1 cellular context compared by ENCODE assay signal in the genomic region with DNA sequence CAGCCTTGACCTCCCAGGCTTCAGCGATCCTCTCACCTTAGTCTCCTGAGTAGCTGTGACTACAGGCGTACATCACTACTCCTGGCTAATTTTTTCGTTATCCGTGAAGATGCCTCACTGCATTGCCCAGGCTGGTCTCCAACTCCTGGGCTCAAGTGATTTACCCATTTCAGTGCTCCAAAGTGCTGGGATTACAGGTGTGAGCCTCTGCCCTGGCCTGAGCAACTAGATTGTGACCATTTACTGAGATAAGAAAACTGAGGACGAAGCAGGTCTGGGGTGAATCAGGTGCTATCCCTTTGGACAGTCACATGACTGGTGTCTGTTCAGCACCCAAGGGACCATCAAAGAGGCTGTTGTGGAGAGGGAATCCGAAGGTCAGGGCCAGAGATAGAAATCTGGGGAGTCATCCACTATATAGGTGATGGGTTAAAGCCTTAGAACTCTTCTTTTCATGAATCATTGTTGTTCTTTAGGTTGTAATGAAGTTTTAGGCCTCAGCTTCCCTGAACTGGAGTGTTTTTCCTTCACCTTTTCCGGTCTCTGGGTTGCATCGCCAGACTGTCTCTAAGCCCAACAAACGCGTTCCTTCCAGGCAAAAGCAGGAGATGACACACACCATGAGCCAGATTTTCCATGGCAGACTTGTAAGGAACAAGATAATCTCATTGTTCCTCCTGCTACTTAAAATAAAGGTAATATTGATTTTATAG.
TF ChIP-seq lines count a peak whose summit lies in the region.

No MANE protein-coding gene starts in this region.

TF ChIP-seq in SK-N-SH, 30 proteins besides CTCF, POLR2A, EP300 and RAD21:
- TF ChIP-seq ELF1 (IDR thresholded peaks at IDR 0.05), result no peak
- no peak for TF ChIP-seq RFX5 (IDR thresholded peaks at IDR 0.05; ENCODE audit: low read length)
- no peak for TF ChIP-seq TEAD4 (IDR thresholded peaks at IDR 0.05; ENCODE audit: borderline replicate concordance, insufficient read depth)
- no peak for TF ChIP-seq EZH2phosphoT487 (IDR thresholded peaks at IDR 0.05; ENCODE audit: borderline replicate concordance, low read depth)
- TF ChIP-seq, protein P1, sequence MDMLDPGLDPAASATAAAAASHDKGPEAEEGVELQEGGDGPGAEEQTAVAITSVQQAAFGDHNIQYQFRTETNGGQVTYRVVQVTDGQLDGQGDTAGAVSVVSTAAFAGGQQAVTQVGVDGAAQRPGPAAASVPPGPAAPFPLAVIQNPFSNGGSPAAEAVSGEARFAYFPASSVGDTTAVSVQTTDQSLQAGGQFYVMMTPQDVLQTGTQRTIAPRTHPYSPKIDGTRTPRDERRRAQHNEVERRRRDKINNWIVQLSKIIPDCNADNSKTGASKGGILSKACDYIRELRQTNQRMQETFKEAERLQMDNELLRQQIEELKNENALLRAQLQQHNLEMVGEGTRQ (IDR thresholded peaks at IDR 0.05; ENCODE audit: borderline replicate concordance, low read depth, low read length), result no peak
- no peak for TF ChIP-seq TCF12 (IDR thresholded peaks at IDR 0.05)
- TF ChIP-seq, protein P2, sequence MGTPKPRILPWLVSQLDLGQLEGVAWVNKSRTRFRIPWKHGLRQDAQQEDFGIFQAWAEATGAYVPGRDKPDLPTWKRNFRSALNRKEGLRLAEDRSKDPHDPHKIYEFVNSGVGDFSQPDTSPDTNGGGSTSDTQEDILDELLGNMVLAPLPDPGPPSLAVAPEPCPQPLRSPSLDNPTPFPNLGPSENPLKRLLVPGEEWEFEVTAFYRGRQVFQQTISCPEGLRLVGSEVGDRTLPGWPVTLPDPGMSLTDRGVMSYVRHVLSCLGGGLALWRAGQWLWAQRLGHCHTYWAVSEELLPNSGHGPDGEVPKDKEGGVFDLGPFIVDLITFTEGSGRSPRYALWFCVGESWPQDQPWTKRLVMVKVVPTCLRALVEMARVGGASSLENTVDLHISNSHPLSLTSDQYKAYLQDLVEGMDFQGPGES (IDR thresholded peaks at IDR 0.05; ENCODE audit: low read depth, low read length), result no peak
- TF ChIP-seq FOXJ3 (CRISPR knock-in tag; IDR thresholded peaks at IDR 0.05), result no peak
- TF ChIP-seq RCOR1 (IDR thresholded peaks at IDR 0.05; ENCODE audit: low read length), result no peak
- TF ChIP-seq GATA2 (CRISPR knock-in tag; IDR thresholded peaks at IDR 0.05), result no peak
- no peak for TF ChIP-seq MXI1 (IDR thresholded peaks at IDR 0.05; ENCODE audit: low read depth, low read length)
- TF ChIP-seq, protein P3, sequence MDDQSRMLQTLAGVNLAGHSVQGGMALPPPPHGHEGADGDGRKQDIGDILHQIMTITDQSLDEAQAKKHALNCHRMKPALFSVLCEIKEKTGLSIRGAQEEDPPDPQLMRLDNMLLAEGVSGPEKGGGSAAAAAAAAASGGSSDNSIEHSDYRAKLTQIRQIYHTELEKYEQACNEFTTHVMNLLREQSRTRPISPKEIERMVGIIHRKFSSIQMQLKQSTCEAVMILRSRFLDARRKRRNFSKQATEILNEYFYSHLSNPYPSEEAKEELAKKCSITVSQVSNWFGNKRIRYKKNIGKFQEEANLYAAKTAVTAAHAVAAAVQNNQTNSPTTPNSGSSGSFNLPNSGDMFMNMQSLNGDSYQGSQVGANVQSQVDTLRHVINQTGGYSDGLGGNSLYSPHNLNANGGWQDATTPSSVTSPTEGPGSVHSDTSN (IDR thresholded peaks at IDR 0.05), result no peak
- TF ChIP-seq CHD2 (IDR thresholded peaks at IDR 0.05; ENCODE audit: low read length, partially characterized antibody), result no peak
- TF ChIP-seq GABPA (IDR thresholded peaks at IDR 0.05; ENCODE audit: low read depth), result no peak
- TF ChIP-seq, protein P4, sequence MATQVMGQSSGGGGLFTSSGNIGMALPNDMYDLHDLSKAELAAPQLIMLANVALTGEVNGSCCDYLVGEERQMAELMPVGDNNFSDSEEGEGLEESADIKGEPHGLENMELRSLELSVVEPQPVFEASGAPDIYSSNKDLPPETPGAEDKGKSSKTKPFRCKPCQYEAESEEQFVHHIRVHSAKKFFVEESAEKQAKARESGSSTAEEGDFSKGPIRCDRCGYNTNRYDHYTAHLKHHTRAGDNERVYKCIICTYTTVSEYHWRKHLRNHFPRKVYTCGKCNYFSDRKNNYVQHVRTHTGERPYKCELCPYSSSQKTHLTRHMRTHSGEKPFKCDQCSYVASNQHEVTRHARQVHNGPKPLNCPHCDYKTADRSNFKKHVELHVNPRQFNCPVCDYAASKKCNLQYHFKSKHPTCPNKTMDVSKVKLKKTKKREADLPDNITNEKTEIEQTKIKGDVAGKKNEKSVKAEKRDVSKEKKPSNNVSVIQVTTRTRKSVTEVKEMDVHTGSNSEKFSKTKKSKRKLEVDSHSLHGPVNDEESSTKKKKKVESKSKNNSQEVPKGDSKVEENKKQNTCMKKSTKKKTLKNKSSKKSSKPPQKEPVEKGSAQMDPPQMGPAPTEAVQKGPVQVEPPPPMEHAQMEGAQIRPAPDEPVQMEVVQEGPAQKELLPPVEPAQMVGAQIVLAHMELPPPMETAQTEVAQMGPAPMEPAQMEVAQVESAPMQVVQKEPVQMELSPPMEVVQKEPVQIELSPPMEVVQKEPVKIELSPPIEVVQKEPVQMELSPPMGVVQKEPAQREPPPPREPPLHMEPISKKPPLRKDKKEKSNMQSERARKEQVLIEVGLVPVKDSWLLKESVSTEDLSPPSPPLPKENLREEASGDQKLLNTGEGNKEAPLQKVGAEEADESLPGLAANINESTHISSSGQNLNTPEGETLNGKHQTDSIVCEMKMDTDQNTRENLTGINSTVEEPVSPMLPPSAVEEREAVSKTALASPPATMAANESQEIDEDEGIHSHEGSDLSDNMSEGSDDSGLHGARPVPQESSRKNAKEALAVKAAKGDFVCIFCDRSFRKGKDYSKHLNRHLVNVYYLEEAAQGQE (IDR thresholded peaks at IDR 0.05; ENCODE audit: low read depth, low read length), result no peak
- TF ChIP-seq NFIC (IDR thresholded peaks at IDR 0.05; ENCODE audit: borderline replicate concordance), result no peak
- TF ChIP-seq RXRA (IDR thresholded peaks at IDR 0.05; ENCODE audit: borderline replicate concordance, low read depth), result no peak
- no peak for TF ChIP-seq TAF1 (IDR thresholded peaks at IDR 0.05; ENCODE audit: borderline replicate concordance, low read depth, low read length)
- TF ChIP-seq, protein P5, sequence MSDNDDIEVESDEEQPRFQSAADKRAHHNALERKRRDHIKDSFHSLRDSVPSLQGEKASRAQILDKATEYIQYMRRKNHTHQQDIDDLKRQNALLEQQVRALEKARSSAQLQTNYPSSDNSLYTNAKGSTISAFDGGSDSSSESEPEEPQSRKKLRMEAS (IDR thresholded peaks at IDR 0.05; ENCODE audit: low read depth), result no peak
- TF ChIP-seq SMC3 (IDR thresholded peaks at IDR 0.05; ENCODE audit: low read depth, low read length), result no peak
